ENCODE assay signal across 20 cellular contexts in the genomic region with DNA sequence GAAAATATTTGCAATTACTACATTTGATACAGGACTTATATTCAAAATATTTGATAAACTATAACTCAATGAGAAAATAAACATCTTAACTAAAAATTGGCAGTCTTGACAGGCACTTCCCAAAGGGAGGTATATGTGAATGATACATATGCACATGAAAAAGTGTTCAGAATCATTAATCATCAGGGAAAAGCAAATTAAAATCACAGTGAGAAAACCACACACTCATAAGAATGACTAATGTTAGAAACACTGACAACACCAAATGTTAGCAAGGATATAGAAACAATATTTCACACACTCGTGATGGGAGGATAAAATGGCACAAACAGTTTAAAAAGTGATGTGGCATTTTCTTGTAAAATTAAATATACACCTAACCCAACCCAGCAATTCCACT. TPM values are rescaled to one million over a fixed set of nuclear protein-coding genes. Genes with fewer than 3 reads are reported as not detected.
DNase-seq lines count a peak whose midpoint lies in the region; ATAC-seq, FAIRE-seq and TF ChIP-seq lines count a peak whose summit lies in the region.
"Had no signal": no experiment of that assay in that cellular context is flagged by ENCODE, and none has a peak within 500 bp of the region (broad histone marks: within the 10 kb centered on the region; RNA-seq: fewer than 3 reads in every experiment).

No MANE protein-coding gene starts in this region.

- H3K27ac ChIP-seq in K562 (ENCODE audit: extremely low read depth, low read depth, low read length) (no peak overlapping the region), mesenchymal stem cell (ENCODE audit: low read length, poor library complexity, severe bottlenecking) (no peak overlapping the region)

- TF ChIP-seq RAD21 in K562 (CRISPR knock-in tag; conservative IDR thresholded peaks at IDR 0.05 in 1 of 2, IDR thresholded peaks at IDR 0.05 in 1 of 2), result no peak

- no peaks in the 10 kb centered on the region for H3K79me1 ChIP-seq in mesenchymal stem cell (replicated peaks; ENCODE audit: low read length, poor library complexity, severe bottlenecking)

- no peak overlapping the region for H4K91ac ChIP-seq in mesenchymal stem cell (ENCODE audit: low read length)

- H3K27me3 ChIP-seq in K562 (ENCODE audit: control insufficient read depth in 2 of 2, insufficient read depth in 2 of 2, low read length in 2 of 2) (no peaks in the 10 kb centered on the region), mesenchymal stem cell (ENCODE audit: control insufficient read depth in 1 of 2, insufficient read depth in 1 of 2, low read length in 2 of 2) (no peaks in the 10 kb centered on the region)

- WGBS in K562 (ENCODE audit: insufficient coverage, low coverage, missing lambda C conversion rate), result 14% methylated on average over 1 of the region's 1 CpG
- WGBS in mesenchymal stem cell, result no CpG with 5 or more reads among the region's 1 CpG

- no peak overlapping the region for H2AK5ac ChIP-seq in mesenchymal stem cell (ENCODE audit: low read length, severe bottlenecking)

- in situ Hi-C loops in K562 (cut with MboI), result no loop called here

- CTCF ChIA-PET in K562 (lab: Yijun Ruan, JAX; ENCODE audit: low intra/inter-chr PET ratio), result no interaction called here

- H4K20me1 ChIP-seq in K562 (replicated peaks; ENCODE audit: control insufficient read depth, insufficient read depth, low read length), result no peaks in the 10 kb centered on the region

- H3K9ac ChIP-seq in K562 (ENCODE audit: insufficient read depth in 1 of 2, low read depth in 2 of 2, low read length in 2 of 2) (no peak overlapping the region), mesenchymal stem cell (ENCODE audit: low read length) (peak overlapping the region; percentile 33)

- no peaks in the 10 kb centered on the region for H3K36me3 ChIP-seq in K562 (ENCODE audit: control insufficient read depth, insufficient read depth, low read length)
- no peaks in the 10 kb centered on the region for H3K36me3 ChIP-seq in mesenchymal stem cell (ENCODE audit: control insufficient read depth in 1 of 2, insufficient read depth in 2 of 2, low read depth in 1 of 2, low read length in 2 of 2)

- intact Hi-C loops in K562 (cut with micrococcal nuclease), result loop anchor here (5.0 kb wide), 1 partner anchor 97 kb away; no protein-coding TSS in a partner anchor

- no peak for TF ChIP-seq POLR2A in K562 (conservative IDR thresholded peaks at IDR 0.05)

- no peak overlapping the region for H3K4me2 ChIP-seq in K562 (ENCODE audit: insufficient read depth, low read length)
- no peak overlapping the region for H3K4me2 ChIP-seq in mesenchymal stem cell (ENCODE audit: low read length, poor library complexity, severe bottlenecking)

- H3K4me3 ChIP-seq in K562, result no peak overlapping the region
- no peak overlapping the region for H3K4me3 ChIP-seq in mesenchymal stem cell (ENCODE audit: insufficient read depth in 1 of 2, low read depth in 1 of 2, low read length in 2 of 2)
- H3K4me3 ChIP-seq: GM12878 had no signal

- H3K4me1 ChIP-seq in K562 (replicated peaks in 1 of 2; ENCODE audit: control insufficient read depth in 2 of 2, insufficient read depth in 2 of 2, low read length in 2 of 2), result peaks cover 0 to 8% of the 10 kb centered on the region in 2 experiments; a peak in 3 of 5 replicates
- peaks cover 3% of the 10 kb centered on the region for H3K4me1 ChIP-seq in mesenchymal stem cell (ENCODE audit: control insufficient read depth, insufficient read depth, low read depth, low read length)

- ATAC-seq in K562 (no peak), HG02798 (IDR thresholded peaks at IDR 0.05; ENCODE audit: poor library complexity, unreplicated experiment) (no peak), GM21576 (IDR thresholded peaks at IDR 0.05; ENCODE audit: unreplicated experiment) (no peak)
- ATAC-seq: GM12878, Panc1 had no signal

- H3K23ac ChIP-seq in mesenchymal stem cell (ENCODE audit: low read length in 2 of 2), result no peak overlapping the region

- DNase-seq in ELR (ENCODE audit: low read depth) (peak; percentile 45), HT1080 (ENCODE audit: low read depth) (peak; percentile 49), K562 (ENCODE audit: extremely low read depth in 1 of 4, low spot score in 3 of 4) (no peak), mesenchymal stem cell (no peak), T-helper 1 cell (no peak)
- DNase-seq: CD4-positive, CD25-positive, alpha-beta regulatory T cell; H9; IMR-90; MM.1S; NCI-H1092; NCI-H1436 treated with DMSO at 0.1 percent for 48 hours; NCI-H1930; NCI-H2227 treated with DMSO at 0.1 percent for 48 hours; NCI-H524; NCI-H774; NK-92 treated with Interleukin-12 subunit alpha and Interleukin-12 subunit beta, amount 100 ng/mL, for 24 hours had no signal

- H2BK5ac ChIP-seq in mesenchymal stem cell (ENCODE audit: low read depth, low read length, poor library complexity, severe bottlenecking), result no peak overlapping the region

- TF ChIP-seq EP300 in K562 (IDR thresholded peaks at IDR 0.05; ENCODE audit: low read length), result no peak

- FAIRE-seq in K562 (lab: Jason Lieb, UNC), result no peak
- FAIRE-seq: GM12878 had no signal

- H3K9me1 ChIP-seq in K562 (ENCODE audit: control insufficient read depth, insufficient read depth, low read length), result no peaks in the 10 kb centered on the region

- no peak overlapping the region for H3K14ac ChIP-seq in mesenchymal stem cell (ENCODE audit: low read length in 2 of 2)

- H2AFZ ChIP-seq in K562 (ENCODE audit: low read depth, low read length) (0 out of 2 replicates have a peak overlapping the region, but pooled peaks have one; percentile 2), mesenchymal stem cell (ENCODE audit: low read depth, low read length) (no peak overlapping the region)

- POLR2A ChIA-PET in K562 (lab: Yijun Ruan, JAX), result interaction anchor here (0.8 kb wide), 1 partner anchor 11 kb away, joined by 3 read pairs; no protein-coding TSS in a partner anchor

- BruUV-seq in K562 (replicated peaks; lab: Mats Ljungman, UMichigan), result no TSS peak

- H4K8ac ChIP-seq in mesenchymal stem cell (ENCODE audit: low read length), result no peak overlapping the region

- H2BK15ac ChIP-seq in mesenchymal stem cell (ENCODE audit: low read depth, poor library complexity, severe bottlenecking), result no peak overlapping the region

- H2BK12ac ChIP-seq in mesenchymal stem cell (ENCODE audit: low read length in 2 of 2), result no peak overlapping the region

- no peak overlapping the region for H3K4ac ChIP-seq in mesenchymal stem cell (ENCODE audit: low read depth in 1 of 2, low read length in 2 of 2)

- H2BK120ac ChIP-seq in mesenchymal stem cell (ENCODE audit: low read depth, low read length), result no peak overlapping the region

- H3K18ac ChIP-seq in mesenchymal stem cell (ENCODE audit: low read depth in 1 of 2, low read length in 2 of 2), result no peak overlapping the region

- peaks cover 9% of the 10 kb centered on the region for H3K79me2 ChIP-seq in K562 (ENCODE audit: control insufficient read depth, insufficient read depth, low read length)

- H3K9me3 ChIP-seq in K562 (replicated peaks; ENCODE audit: control insufficient read depth, insufficient read depth, low read depth, low read length) (no peaks in the 10 kb centered on the region), mesenchymal stem cell (ENCODE audit: control insufficient read depth, low read length) (no peaks in the 10 kb centered on the region)

- TF ChIP-seq CTCF in K562 (IDR thresholded peaks at IDR 0.05 in 2 of 3, conservative IDR thresholded peaks at IDR 0.05 in 1 of 3; ENCODE audit: insufficient read depth in 2 of 3, low read depth in 1 of 3, low read length in 3 of 3), result no peak

RNA-seq across cellular contexts. Expression of gene VPS26A, which starts 4.1 kb away (rescaled TPM):
- 19.2 and 47.5 TPM in 2 replicates for total RNA-seq in HT1080 (2014; rRNA removed; shearing (Covaris generic))
- 61.8 and 69.9 TPM in 2 replicates for polyA plus RNA-seq in HT1080 (2015; cell fraction: cytosol; rRNA removed)
- polyA plus RNA-seq in HT1080 (2015; cell fraction: nucleus; rRNA removed), result 45.4 and 52.2 TPM in 2 replicates
- total RNA-seq in K562 (2011; cell fraction: chromatin; rRNA removed; ENCODE audit: low replicate concordance), result 5.9 and 44.1 TPM in 2 replicates
- 3.3 and 5.4 TPM in 2 replicates for total RNA-seq in K562 (2011; cell fraction: nucleolus; rRNA removed)
- 12.9 and 27.5 TPM in 2 replicates for total RNA-seq in K562 (2011; cell fraction: nucleoplasm; rRNA removed)
- total RNA-seq in K562 (2014; rRNA removed) (41.7 and 47.1 TPM in 2 replicates), K562 (2014; rRNA removed; fragmentation: Illumina TruSeq; extraction: Trizol) (61.6 and 78.9 TPM in 2 replicates), K562 (2015; rRNA removed; fragmentation: Illumina TruSeq; extraction: Trizol) (52.7 and 58.7 TPM in 2 replicates), K562 (2021) (80.9 and 83.1 TPM in 2 replicates)
- polyA plus RNA-seq in K562 (2011; rRNA removed) (36.9 and 64.0 TPM in 2 replicates), K562 (2014; fragmentation: Illumina TruSeq; extraction: Trizol) (81.9 and 85.9 TPM in 2 replicates), K562 (2014; fragmentation: Nextera tagmentation; extraction: Ambion mirVana) (100 to 1,000 TPM; 117 to 137 TPM), K562 (2014; rRNA removed) (63.2 and 69.3 TPM in 2 replicates)
- polyA plus RNA-seq in K562 (2011; cell fraction: cytosol; rRNA removed), result 4.7 and 13.5 TPM in 2 replicates
- polyA plus RNA-seq in K562 (2011; cell fraction: nucleus; rRNA removed), result 4.1 and 7.3 TPM in 2 replicates
- polyA plus RNA-seq in K562 (2012), result 70.0 and 81.1 TPM in 2 replicates
- polyA minus RNA-seq in K562 (2011; rRNA and poly(A)+ RNA removed), result 40.8 and 41.4 TPM in 2 replicates
- polyA minus RNA-seq in K562 (2011; cell fraction: cytosol; rRNA and poly(A)+ RNA removed), result 18.8 and 21.5 TPM in 2 replicates
- polyA minus RNA-seq in K562 (2011; cell fraction: nucleus; rRNA and poly(A)+ RNA removed), result 2.8 and 6.4 TPM in 2 replicates
- 60.4 TPM for polyA plus RNA-seq in mesenchymal stem cell (2013, experiment 1 of 2)
- 65.4 TPM for polyA plus RNA-seq in mesenchymal stem cell (2013, experiment 2 of 2)

RNA-seq across cellular contexts. Expression of gene SRGN, which starts 32.0 kb away (rescaled TPM):
- total RNA-seq in HT1080 (2014; rRNA removed; shearing (Covaris generic)), result 135 and 180 TPM in 2 replicates
- 232 and 250 TPM in 2 replicates for polyA plus RNA-seq in HT1080 (2015; cell fraction: cytosol; rRNA removed)
- polyA plus RNA-seq in HT1080 (2015; cell fraction: nucleus; rRNA removed), result 179 and 200 TPM in 2 replicates
- total RNA-seq in K562 (2011; cell fraction: chromatin; rRNA removed; ENCODE audit: low replicate concordance), result 88.1 and 137 TPM in 2 replicates
- 154 and 205 TPM in 2 replicates for total RNA-seq in K562 (2011; cell fraction: nucleolus; rRNA removed)
- total RNA-seq in K562 (2011; cell fraction: nucleoplasm; rRNA removed), result 184 and 200 TPM in 2 replicates
- total RNA-seq in K562 (2014; rRNA removed) (147 and 180 TPM in 2 replicates), K562 (2014; rRNA removed; fragmentation: Illumina TruSeq; extraction: Trizol) (256 and 289 TPM in 2 replicates), K562 (2015; rRNA removed; fragmentation: Illumina TruSeq; extraction: Trizol) (149 and 165 TPM in 2 replicates), K562 (2021) (173 and 193 TPM in 2 replicates)
- polyA plus RNA-seq in K562 (2011; rRNA removed) (124 and 136 TPM in 2 replicates), K562 (2014; fragmentation: Illumina TruSeq; extraction: Trizol) (259 and 284 TPM in 2 replicates), K562 (2014; fragmentation: Nextera tagmentation; extraction: Ambion mirVana) (100 to 1,000 TPM; 275 to 304 TPM), K562 (2014; rRNA removed) (169 and 189 TPM in 2 replicates)
- polyA plus RNA-seq in K562 (2011; cell fraction: cytosol; rRNA removed), result 61.8 and 105 TPM in 2 replicates
- polyA plus RNA-seq in K562 (2011; cell fraction: nucleus; rRNA removed), result 20.2 and 32.5 TPM in 2 replicates
- 208 and 216 TPM in 2 replicates for polyA plus RNA-seq in K562 (2012)
- 80.5 and 89.5 TPM in 2 replicates for polyA minus RNA-seq in K562 (2011; rRNA and poly(A)+ RNA removed)
- polyA minus RNA-seq in K562 (2011; cell fraction: cytosol; rRNA and poly(A)+ RNA removed), result 42.2 and 44.1 TPM in 2 replicates
- polyA minus RNA-seq in K562 (2011; cell fraction: nucleus; rRNA and poly(A)+ RNA removed), result 5.8 and 12.2 TPM in 2 replicates
- polyA plus RNA-seq in mesenchymal stem cell (2013, experiment 1 of 2), result 1.1 TPM
- polyA plus RNA-seq in mesenchymal stem cell (2013, experiment 2 of 2), result 1.1 TPM
- total RNA-seq: H9 had no signal

Comparison
In these comparisons a context has a peak if more than half of its experiments do, and no peak if none do; other contexts are left out.
1. DNase-seq: peak in ELR (single experiment) and HT1080 (single experiment); none in K562 (0 of 4), mesenchymal stem cell (single experiment) and T-helper 1 cell (0 of 5).